ENCODE assay signal across 9 cellular contexts in the genomic region with DNA sequence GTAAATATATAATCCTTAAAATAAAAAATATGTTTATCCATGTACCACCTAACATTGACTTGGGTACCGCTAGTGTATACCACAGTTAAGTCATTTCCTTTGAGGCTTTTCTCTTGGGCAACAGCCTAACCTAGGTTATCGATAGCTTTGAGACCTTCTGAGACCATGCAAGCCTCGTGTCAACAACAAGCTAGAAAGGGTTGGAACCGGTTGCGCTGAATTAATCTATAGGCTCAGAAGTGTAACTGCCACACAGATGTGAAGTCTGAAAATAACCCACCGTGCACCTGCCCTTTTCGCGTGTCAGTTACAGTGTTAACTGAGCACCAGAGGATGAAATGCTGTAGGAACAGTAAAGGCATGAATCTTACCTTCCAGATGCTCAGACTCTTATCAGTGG. TPM values are rescaled to one million over a fixed set of nuclear protein-coding genes. Genes with fewer than 3 reads are reported as not detected.
DNase-seq lines count a peak whose midpoint lies in the region; ATAC-seq, FAIRE-seq and TF ChIP-seq lines count a peak whose summit lies in the region.
"Had no signal": no experiment of that assay in that cellular context is flagged by ENCODE, and none has a peak within 500 bp of the region (broad histone marks: within the 10 kb centered on the region; RNA-seq: fewer than 3 reads in every experiment).

No MANE protein-coding gene starts in this region.

- intact Hi-C loops in spleen (cut with DNase I; ENCODE audit: low total_unique reads) (no loop called here), HepG2 (cut with micrococcal nuclease; ENCODE audit: unreplicated experiment) (loop anchor here (10.0 kb wide), 2 partner anchors 126 to 304 kb away; a partner anchor contains a TSS), sciatic nerve (cut with DNase I) (no loop called here)

- no TSS peak for BruUV-seq in HepG2 (replicated peaks; lab: Mats Ljungman, UMichigan)

- H3K79me2 ChIP-seq in HepG2 (ENCODE audit: insufficient read depth, low read length), result peaks cover 22% of the 10 kb centered on the region

- no peaks in the 10 kb centered on the region for H3K27me3 ChIP-seq in spleen (replicated peaks in 1 of 7)
- no peaks in the 10 kb centered on the region for H3K27me3 ChIP-seq in HepG2 (ENCODE audit: control insufficient read depth in 1 of 2, insufficient read depth in 2 of 2, low read length in 2 of 2)

- H4K20me1 ChIP-seq in HepG2 (ENCODE audit: insufficient read depth, low read length), result no peaks in the 10 kb centered on the region

- no peak for TF ChIP-seq CTCF in spleen (IDR thresholded peaks at IDR 0.05 in 8 of 11, conservative IDR thresholded peaks at IDR 0.05 in 3 of 11)
- TF ChIP-seq CTCF in HepG2 (CRISPR knock-in tag; IDR thresholded peaks at IDR 0.05), result no peak

- in situ Hi-C loops in HepG2 (cut with HindIII; ENCODE audit: extremely low pct_ligation_motif_present, low pct_unique_long_range_greater_than_20kb), result no loop called here

- TF ChIP-seq EP300 in HepG2 (IDR thresholded peaks at IDR 0.05; ENCODE audit: low read depth in 2 of 2, low read length in 2 of 2) (no peak), HepG2 (CRISPR knock-in tag; IDR thresholded peaks at IDR 0.05; ENCODE audit: borderline replicate concordance) (no peak)

- H3K4me1 ChIP-seq in spleen, result peaks cover 0 to 91% (median 49%) of the 10 kb centered on the region in 6 donors
- peaks cover 50% of the 10 kb centered on the region for H3K4me1 ChIP-seq in HepG2 (ENCODE audit: insufficient read depth, low read length)

- no peak overlapping the region for H3K4me2 ChIP-seq in HepG2 (ENCODE audit: low read depth, low read length)

- ATAC-seq in HG02870 (IDR thresholded peaks at IDR 0.05; ENCODE audit: unreplicated experiment) (peak; percentile 47), HepG2 (no peak), sciatic nerve (no peak)

- H3K9me3 ChIP-seq in spleen (no peaks in the 10 kb centered on the region), HepG2 (ENCODE audit: low read length) (no peaks in the 10 kb centered on the region)

- H3K4me3 ChIP-seq in spleen, result peak overlapping the region in 1 of 8 donors; percentile 6
- H3K4me3 ChIP-seq in HepG2 (replicated peaks in 1 of 3; ENCODE audit: insufficient read depth in 1 of 3, low read depth in 2 of 3, low read length in 3 of 3), result no peak overlapping the region

- peak; percentile 64 for DNase-seq in activated CD8-positive, alpha-beta memory T cell treated with anti-CD3 and anti-CD28 coated beads for 24 hours
- no peak for DNase-seq in activated CD8-positive, alpha-beta memory T cell treated with anti-CD3 and anti-CD28 coated beads, Interleukin-2, amount 50 U/mL, for 4 hours
- peak; percentile 43 for DNase-seq in NOMO-1 treated with dmso at 0.1 percent for 144 hours (lab: John Stamatoyannopoulos, UW; ENCODE audit: unreplicated experiment)
- DNase-seq in spleen, result no peak
- DNase-seq in HepG2 (ENCODE audit: low spot score), result no peak
- no peak for DNase-seq in frontal cortex (ENCODE audit: low spot score in 2 of 2)
- no peak for DNase-seq in sciatic nerve (ENCODE audit: low spot score)

- H3K27ac ChIP-seq in spleen, result peak overlapping the region in 6 of 8 donors; percentile 5 to 75 (median 52)
- no peak overlapping the region for H3K27ac ChIP-seq in HepG2 (ENCODE audit: extremely low read length, insufficient read depth, low read length)

- WGBS in spleen, 5 donors, result 43 to 53% (median 48%) methylated on average over 8 of the region's 8 CpGs
- WGBS in HepG2 (ENCODE audit: low lambda C conversion rate), result 87% methylated on average over 8 of the region's 8 CpGs

- H3K36me3 ChIP-seq in spleen (peaks cover 0 to 7% (median 0%) of the 10 kb centered on the region in 6 donors), HepG2 (replicated peaks in 1 of 2; ENCODE audit: control insufficient read depth in 1 of 2, insufficient read depth in 2 of 2, low read length in 2 of 2) (peaks cover 8 to 9% of the 10 kb centered on the region in 2 experiments)

- FAIRE-seq in HepG2 (lab: Jason Lieb, UNC), result no peak
- no peak for FAIRE-seq in frontal cortex (lab: Jason Lieb, UNC)
- FAIRE-seq: TTC549 had no signal

- POLR2A ChIA-PET in HepG2 (lab: Yijun Ruan, JAX), result no interaction called here

- no peak overlapping the region for H3K9ac ChIP-seq in HepG2 (ENCODE audit: insufficient read depth, low read depth, low read length)

- TF ChIP-seq POLR2A in spleen (IDR thresholded peaks at IDR 0.05), result no peak
- no peak for TF ChIP-seq POLR2A in HepG2 (IDR thresholded peaks at IDR 0.05; ENCODE audit: insufficient read depth in 1 of 2, low read depth in 2 of 2, low read length in 2 of 2)

- CTCF ChIA-PET in HepG2 (lab: Yijun Ruan, JAX; ENCODE audit: low intra/inter-chr PET ratio, low total read pairs), result no interaction called here

- no peak for TF ChIP-seq RAD21 in HepG2 (CRISPR knock-in tag; IDR thresholded peaks at IDR 0.05)

- no peak overlapping the region for H2AFZ ChIP-seq in HepG2 (ENCODE audit: low read length)

TF ChIP-seq in HepG2, 621 proteins besides CTCF, POLR2A, EP300 and RAD21:
- TF ChIP-seq ZNF441 (CRISPR knock-in tag; IDR thresholded peaks at IDR 0.05; ENCODE audit: borderline replicate concordance) (no peak), ZNF124 (CRISPR knock-in tag; IDR thresholded peaks at IDR 0.05) (no peak), CHD2 (IDR thresholded peaks at IDR 0.05; ENCODE audit: low read depth, low read length) (no peak), ZNF589 (CRISPR knock-in tag; conservative IDR thresholded peaks at IDR 0.05) (no peak), ZNF616 (CRISPR knock-in tag; IDR thresholded peaks at IDR 0.05; ENCODE audit: low read depth) (no peak), ZNF333 (CRISPR knock-in tag; IDR thresholded peaks at IDR 0.05; ENCODE audit: borderline replicate concordance) (no peak), ZMYM2 (CRISPR knock-in tag; IDR thresholded peaks at IDR 0.05) (no peak), TMF1 (CRISPR knock-in tag; IDR thresholded peaks at IDR 0.05; ENCODE audit: low read depth) (no peak), ZFP36 (IDR thresholded peaks at IDR 0.05; ENCODE audit: borderline replicate concordance, low read depth, low read length, partially characterized antibody) (no peak), ZNF232 (CRISPR knock-in tag; IDR thresholded peaks at IDR 0.05; ENCODE audit: borderline replicate concordance) (no peak), NR2C2 (CRISPR knock-in tag; IDR thresholded peaks at IDR 0.05; ENCODE audit: borderline replicate concordance) (no peak), ZNF543 (CRISPR knock-in tag; IDR thresholded peaks at IDR 0.05) (no peak)
- TF ChIP-seq, protein P1, sequence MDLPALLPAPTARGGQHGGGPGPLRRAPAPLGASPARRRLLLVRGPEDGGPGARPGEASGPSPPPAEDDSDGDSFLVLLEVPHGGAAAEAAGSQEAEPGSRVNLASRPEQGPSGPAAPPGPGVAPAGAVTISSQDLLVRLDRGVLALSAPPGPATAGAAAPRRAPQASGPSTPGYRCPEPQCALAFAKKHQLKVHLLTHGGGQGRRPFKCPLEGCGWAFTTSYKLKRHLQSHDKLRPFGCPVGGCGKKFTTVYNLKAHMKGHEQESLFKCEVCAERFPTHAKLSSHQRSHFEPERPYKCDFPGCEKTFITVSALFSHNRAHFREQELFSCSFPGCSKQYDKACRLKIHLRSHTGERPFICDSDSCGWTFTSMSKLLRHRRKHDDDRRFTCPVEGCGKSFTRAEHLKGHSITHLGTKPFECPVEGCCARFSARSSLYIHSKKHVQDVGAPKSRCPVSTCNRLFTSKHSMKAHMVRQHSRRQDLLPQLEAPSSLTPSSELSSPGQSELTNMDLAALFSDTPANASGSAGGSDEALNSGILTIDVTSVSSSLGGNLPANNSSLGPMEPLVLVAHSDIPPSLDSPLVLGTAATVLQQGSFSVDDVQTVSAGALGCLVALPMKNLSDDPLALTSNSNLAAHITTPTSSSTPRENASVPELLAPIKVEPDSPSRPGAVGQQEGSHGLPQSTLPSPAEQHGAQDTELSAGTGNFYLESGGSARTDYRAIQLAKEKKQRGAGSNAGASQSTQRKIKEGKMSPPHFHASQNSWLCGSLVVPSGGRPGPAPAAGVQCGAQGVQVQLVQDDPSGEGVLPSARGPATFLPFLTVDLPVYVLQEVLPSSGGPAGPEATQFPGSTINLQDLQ (CRISPR knock-in tag; IDR thresholded peaks at IDR 0.05), result no peak

RNA-seq across cellular contexts. Expression of a gene that starts 59.8 kb away (rescaled TPM):
- total RNA-seq in spleen, result 10 to 100 TPM; 40.1 to 70.7 (median 46.9) TPM
- polyA plus RNA-seq in spleen, result 1 to 10 TPM; 5.6 to 9.0 (median 6.8) TPM
- total RNA-seq in HepG2 (2016; rRNA removed; fragmentation: Illumina TruSeq; extraction: Trizol), result 6.2 and 7.9 TPM in 2 replicates
- 0.51 and 1.4 TPM in 2 replicates for total RNA-seq in HepG2 (2016; cell fraction: cytosol; rRNA removed; fragmentation: Illumina TruSeq; extraction: Trizol; ENCODE audit: low read depth)
- total RNA-seq in HepG2 (2016; cell fraction: insoluble cytoplasmic fraction; rRNA removed; fragmentation: Illumina TruSeq; extraction: Trizol), result 6.4 and 7.4 TPM in 2 replicates
- total RNA-seq in HepG2 (2016; cell fraction: membrane; rRNA removed; fragmentation: Illumina TruSeq; extraction: Trizol), result 2.4 and 2.6 TPM in 2 replicates
- total RNA-seq in HepG2 (2016; cell fraction: nucleus; rRNA removed; fragmentation: Illumina TruSeq; extraction: Trizol), result 14.1 and 15.4 TPM in 2 replicates
- polyA plus RNA-seq in HepG2 (2011; rRNA removed), result 14.5 and 21.1 TPM in 2 replicates
- polyA plus RNA-seq in HepG2 (2011; cell fraction: cytosol; rRNA removed), result 10.9 and 13.9 TPM in 2 replicates
- polyA plus RNA-seq in HepG2 (2011; cell fraction: nucleus; rRNA removed), result 14.6 and 21.9 TPM in 2 replicates
- 14.5 and 16.7 TPM in 2 replicates for polyA plus RNA-seq in HepG2 (2012)
- polyA plus RNA-seq in HepG2 (2016; cell fraction: cytosol; fragmentation: Illumina TruSeq; extraction: Trizol; ENCODE audit: low read depth), result 0.14 and 0.15 TPM in 2 replicates
- 4.7 and 5.3 TPM in 2 replicates for polyA plus RNA-seq in HepG2 (2016; cell fraction: insoluble cytoplasmic fraction; fragmentation: Illumina TruSeq; extraction: Trizol; ENCODE audit: low read depth)
- polyA plus RNA-seq in HepG2 (2016; cell fraction: membrane; fragmentation: Illumina TruSeq; extraction: Trizol; ENCODE audit: low read depth), result 0.54 and 0.63 TPM in 2 replicates
- polyA plus RNA-seq in HepG2 (2016; cell fraction: nucleus; fragmentation: Illumina TruSeq; extraction: Trizol; ENCODE audit: insufficient read depth, low read depth), result 6.4 and 7.2 TPM in 2 replicates
- 50.5 and 55.3 TPM in 2 replicates for polyA minus RNA-seq in HepG2 (2011; rRNA and poly(A)+ RNA removed; ENCODE audit: low replicate concordance)
- polyA minus RNA-seq in HepG2 (2011; cell fraction: cytosol; rRNA and poly(A)+ RNA removed), result 30.8 and 33.9 TPM in 2 replicates
- 111 and 117 TPM in 2 replicates for polyA minus RNA-seq in HepG2 (2011; cell fraction: nucleus; rRNA and poly(A)+ RNA removed)
- total RNA-seq in frontal cortex, result 19.6 TPM
- 63.8 TPM for total RNA-seq in sciatic nerve

Comparison
In these comparisons a context has a peak if more than half of its experiments do, and no peak if none do; other contexts are left out.
1. DNase-seq: peak in activated CD8-positive, alpha-beta memory T cell treated with anti-CD3 and anti-CD28 coated beads for 24 hours (single experiment) and NOMO-1 treated with dmso at 0.1 percent for 144 hours (single experiment); none in activated CD8-positive, alpha-beta memory T cell treated with anti-CD3 and anti-CD28 coated beads, Interleukin-2, amount 50 U/mL, for 4 hours (single experiment), spleen (single experiment), HepG2 (single experiment), frontal cortex (0 of 2) and sciatic nerve (single experiment).